ENCODE assay signal across 18 cellular contexts in genomic region chr12:103783744-103784664, GRCh38. TPM values are rescaled to one million over a fixed set of nuclear protein-coding genes. Genes with fewer than 3 reads are reported as not detected.
DNase-seq lines count a peak whose midpoint lies in the region; ATAC-seq, FAIRE-seq and TF ChIP-seq lines count a peak whose summit lies in the region.
"Had no signal": no experiment of that assay in that cellular context is flagged by ENCODE, and none has a peak within 500 bp of the region (broad histone marks: within the 10 kb centered on the region; RNA-seq: fewer than 3 reads in every experiment).

No MANE protein-coding gene starts in this region.

- H3K4me2 ChIP-seq in A549 (no peak overlapping the region), PC-3 (ENCODE audit: low read length) (no peak overlapping the region), mesendoderm (ENCODE audit: low read length) (no peak overlapping the region)

- no peak overlapping the region for H3K4me3 ChIP-seq in A549
- H3K4me3 ChIP-seq in PC-3 (ENCODE audit: low read length): no peak overlapping the region
- no peak overlapping the region for H3K4me3 ChIP-seq in left ventricle myocardium inferior
- H3K4me3 ChIP-seq in mesendoderm (ENCODE audit: low read length): no peak overlapping the region
- no peak overlapping the region for H3K4me3 ChIP-seq in SJCRH30
- H3K4me3 ChIP-seq: lower lobe of right lung, suprapubic skin had no signal

- no peaks in the 10 kb centered on the region for H3K27me3 Mint-ChIP-seq in neural crest cell (ENCODE audit: low read depth)
- no peaks in the 10 kb centered on the region for H3K27me3 Mint-ChIP-seq in activated T-helper 2 cell treated with anti-CD3 and anti-CD28 coated beads, Interferon-gamma antibody, Interleukin-2, Interleukin-4, amounts not matched to agents 10 μg/mL and 5 μg/mL and 100 μg/mL, durations not matched to agents 14 hours and 24 hours and 36 hours (ENCODE audit: low read depth)

- peaks cover 9% of the 10 kb centered on the region for H3K4me1 Mint-ChIP-seq in neural crest cell
- H3K4me1 Mint-ChIP-seq in activated T-helper 2 cell treated with anti-CD3 and anti-CD28 coated beads, Interferon-gamma antibody, Interleukin-2, Interleukin-4, amounts not matched to agents 10 μg/mL and 5 μg/mL and 100 μg/mL, durations not matched to agents 14 hours and 24 hours and 36 hours (ENCODE audit: low read depth): no peaks in the 10 kb centered on the region

- H3K79me1 ChIP-seq in mesendoderm (ENCODE audit: low read length): no peaks in the 10 kb centered on the region

- POLR2A ChIA-PET in A549 (lab: Yijun Ruan, JAX): no interaction called here
- POLR2A ChIA-PET in PC-3 (lab: Charles Lee; ENCODE audit: unreplicated experiment): no interaction called here

- 93% methylated on average over 5 of the region's 5 CpGs for WGBS in A549 (ENCODE audit: missing lambda C conversion rate)
- no CpG with 5 or more reads among the region's 5 CpGs for WGBS in mesendoderm (ENCODE audit: extremely low coverage, insufficient coverage, low lambda C conversion rate)

- no peaks in the 10 kb centered on the region for H3K9me3 Mint-ChIP-seq in neural crest cell
- H3K9me3 Mint-ChIP-seq in activated T-helper 2 cell treated with anti-CD3 and anti-CD28 coated beads, Interferon-gamma antibody, Interleukin-2, Interleukin-4, amounts not matched to agents 10 μg/mL and 5 μg/mL and 100 μg/mL, durations not matched to agents 14 hours and 24 hours and 36 hours: no peaks in the 10 kb centered on the region

- H3K27ac ChIP-seq in A549 (0 out of 6 replicates have a peak overlapping the region, but pooled peaks of 1 of the 2 experiments have one; percentile 48), PC-3 (ENCODE audit: low read length) (no peak overlapping the region), left ventricle myocardium inferior (replicated peaks) (no peak overlapping the region), mesendoderm (ENCODE audit: low read depth, low read length) (no peak overlapping the region), SJCRH30 (no peak overlapping the region)
- H3K27ac ChIP-seq: lower lobe of right lung, suprapubic skin had no signal

- BruUV-seq in PC-3 (replicated peaks; lab: Mats Ljungman, UMichigan): no TSS peak

- peak overlapping the region; percentile 35 for H3K27ac Mint-ChIP-seq in neural crest cell (ENCODE audit: unreplicated experiment)
- H3K27ac Mint-ChIP-seq in activated T-helper 2 cell treated with anti-CD3 and anti-CD28 coated beads, Interferon-gamma antibody, Interleukin-2, Interleukin-4, amounts not matched to agents 10 μg/mL and 5 μg/mL and 100 μg/mL, durations not matched to agents 14 hours and 24 hours and 36 hours: no peak overlapping the region

- no peaks in the 10 kb centered on the region for H3K79me2 ChIP-seq in PC-3 (ENCODE audit: low read length)
- H3K79me2 ChIP-seq in mesendoderm (ENCODE audit: control insufficient read depth, insufficient read depth, low read length): no peaks in the 10 kb centered on the region

- TF ChIP-seq EP300 in A549 (IDR thresholded peaks at IDR 0.05): no peak

- TF ChIP-seq POLR2A in A549 (IDR thresholded peaks at IDR 0.05; ENCODE audit: low read length): no peak

- no peak overlapping the region for H3K56ac ChIP-seq in mesendoderm (ENCODE audit: low read length)

- H3K4me3 Mint-ChIP-seq in neural crest cell: no peak overlapping the region
- H3K4me3 Mint-ChIP-seq in activated T-helper 2 cell treated with anti-CD3 and anti-CD28 coated beads, Interferon-gamma antibody, Interleukin-2, Interleukin-4, amounts not matched to agents 10 μg/mL and 5 μg/mL and 100 μg/mL, durations not matched to agents 14 hours and 24 hours and 36 hours (ENCODE audit: low read depth): no peak overlapping the region

- H3K4ac ChIP-seq in mesendoderm (ENCODE audit: low read depth, low read length): no peak overlapping the region

- CTCF ChIA-PET in A549 (lab: Yijun Ruan, JAX): interaction anchor here (0.6 to 2.3 kb wide), 3 partner anchors 12 to 86 kb away, joined by 3 to 12 read pairs (median 3); no protein-coding TSS in a partner anchor
- CTCF ChIA-PET in PC-3 (lab: Charles Lee): no interaction called here

- TF ChIP-seq CTCF in A549 (IDR thresholded peaks at IDR 0.05): no peak
- TF ChIP-seq CTCF in PC-3 (conservative IDR thresholded peaks at IDR 0.05; ENCODE audit: low read depth, low read length): peak; percentile 33; the same call in 1 of the 2 replicates
- TF ChIP-seq CTCF in left ventricle myocardium inferior (IDR thresholded peaks at IDR 0.05; ENCODE audit: borderline replicate concordance): peak; percentile 34
- no peak for TF ChIP-seq CTCF in neural crest cell (conservative IDR thresholded peaks at IDR 0.05)

- peaks cover 13% of the 10 kb centered on the region for H3K36me3 Mint-ChIP-seq in neural crest cell (ENCODE audit: low read depth)
- H3K36me3 Mint-ChIP-seq in activated T-helper 2 cell treated with anti-CD3 and anti-CD28 coated beads, Interferon-gamma antibody, Interleukin-2, Interleukin-4, amounts not matched to agents 10 μg/mL and 5 μg/mL and 100 μg/mL, durations not matched to agents 14 hours and 24 hours and 36 hours (ENCODE audit: low read depth): peaks cover 20% of the 10 kb centered on the region

- H3K9me3 ChIP-seq in A549: no peaks in the 10 kb centered on the region
- no peaks in the 10 kb centered on the region for H3K9me3 ChIP-seq in PC-3 (ENCODE audit: low read length)
- H3K9me3 ChIP-seq in left ventricle myocardium inferior (replicated peaks): no peaks in the 10 kb centered on the region
- no peaks in the 10 kb centered on the region for H3K9me3 ChIP-seq in SJCRH30 (replicated peaks)
- H3K9me3 ChIP-seq: lower lobe of right lung, suprapubic skin had no signal

- no peak overlapping the region for H3K18ac ChIP-seq in mesendoderm (ENCODE audit: low read length)

- H3K23ac ChIP-seq in mesendoderm (ENCODE audit: low read length): no peak overlapping the region

- H3K27me3 ChIP-seq in PC-3 (ENCODE audit: low read length) (no peaks in the 10 kb centered on the region), left ventricle myocardium inferior (ENCODE audit: low read depth) (no peaks in the 10 kb centered on the region), mesendoderm (ENCODE audit: insufficient read depth, low read length, poor library complexity) (no peaks in the 10 kb centered on the region), SJCRH30 (no peaks in the 10 kb centered on the region)
- H3K27me3 ChIP-seq: suprapubic skin had no signal

- DNase-seq in A549 (ENCODE audit: low read depth in 1 of 2, low spot score in 1 of 2) (no peak), PC-3 (peak; percentile 23), left ventricle myocardium inferior (no peak), neural crest cell (ENCODE audit: low read depth, low spot score) (no peak), mesendoderm (no peak), SJCRH30 (no peak)
- no peak for DNase-seq in activated T-helper 2 cell treated with anti-CD3 and anti-CD28 coated beads, Interferon-gamma antibody, Interleukin-2, Interleukin-4, amounts not matched to agents 10 μg/mL and 5 μg/mL and 100 μg/mL, durations not matched to agents 14 hours and 24 hours and 36 hours (ENCODE audit: low spot score)
- DNase-seq: activated CD4-positive, alpha-beta T cell treated with anti-CD3 and anti-CD28 coated beads for 4 hours; activated gamma-delta T cell treated with Interleukin-2 at 50 U/mL for 16 hours; anterior cingulate cortex; lower lobe of right lung; NCI-H1436 treated with DMSO at 0.1 percent for 48 hours; NCI-H446 treated with DMSO at 0.1 percent for 48 hours; T1000 had no signal

- FAIRE-seq in A549 (lab: Jason Lieb, UNC): no peak
- FAIRE-seq: colon, D721Med had no signal

- H3K4me1 ChIP-seq in A549 (peaks cover 21% of the 10 kb centered on the region), PC-3 (ENCODE audit: insufficient read depth, low read length) (no peaks in the 10 kb centered on the region), left ventricle myocardium inferior (peaks cover 6% of the 10 kb centered on the region), mesendoderm (ENCODE audit: control insufficient read depth, low read depth, low read length) (no peaks in the 10 kb centered on the region), SJCRH30 (peaks cover 16% of the 10 kb centered on the region)
- H3K4me1 ChIP-seq: lower lobe of right lung, suprapubic skin had no signal

- no peak overlapping the region for H2AFZ ChIP-seq in PC-3 (ENCODE audit: low read length)

- ATAC-seq in A549 (peak; percentile 34 to 60; a peak in 3 of 6 replicates), PC-3 (peak; percentile 74), HG03095 (IDR thresholded peaks at IDR 0.05; ENCODE audit: unreplicated experiment) (no peak)

- H3K9ac ChIP-seq in PC-3 (ENCODE audit: low read length) (no peak overlapping the region), mesendoderm (ENCODE audit: low read length) (no peak overlapping the region)

- H3K36me3 ChIP-seq in PC-3 (ENCODE audit: low read depth, low read length): peaks cover 57% of the 10 kb centered on the region
- H3K36me3 ChIP-seq in left ventricle myocardium inferior: peaks cover 5% of the 10 kb centered on the region
- H3K36me3 ChIP-seq in mesendoderm (ENCODE audit: control insufficient read depth, insufficient read depth, low read length): peaks cover 5% of the 10 kb centered on the region
- peaks cover 14% of the 10 kb centered on the region for H3K36me3 ChIP-seq in SJCRH30

- no peak overlapping the region for H2BK5ac ChIP-seq in mesendoderm (ENCODE audit: low read length)

- H3F3A ChIP-seq in PC-3 (ENCODE audit: low read length, unreplicated experiment): no peaks in the 10 kb centered on the region

- no peak for TF ChIP-seq RAD21 in A549 (conservative IDR thresholded peaks at IDR 0.05 in 1 of 2, IDR thresholded peaks at IDR 0.05 in 1 of 2)

- intact Hi-C loops in PC-3 (cut with micrococcal nuclease) (no loop called here), left ventricle myocardium inferior (cut with micrococcal nuclease) (no loop called here)
- intact Hi-C loops in activated T-helper 2 cell treated with anti-CD3 and anti-CD28 coated beads, Interferon-gamma antibody, Interleukin-2, Interleukin-4, amounts not matched to agents 10 μg/mL and 5 μg/mL and 100 μg/mL, durations not matched to agents 14 hours and 24 hours and 36 hours (cut with micrococcal nuclease): no loop called here

- no peak overlapping the region for H2AK5ac ChIP-seq in mesendoderm (ENCODE audit: low read length)

- no peak overlapping the region for H2BK15ac ChIP-seq in mesendoderm (replicated peaks; ENCODE audit: low read depth)

- H3K9me2 ChIP-seq in PC-3 (replicated peaks; ENCODE audit: low read length): no peaks in the 10 kb centered on the region

- no peaks in the 10 kb centered on the region for H4K20me1 ChIP-seq in PC-3 (ENCODE audit: low read length)

- no peak overlapping the region for H4K8ac ChIP-seq in mesendoderm (ENCODE audit: low read depth, low read length)

- H4K5ac ChIP-seq in mesendoderm (ENCODE audit: low read length): no peak overlapping the region

- H2BK120ac ChIP-seq in mesendoderm (ENCODE audit: low read depth, low read length): no peak overlapping the region

RNA-seq across cellular contexts. Expression of gene NT5DC3, which starts 57.0 kb away (rescaled TPM):
- 5.2 and 8.8 TPM in 2 replicates for polyA plus RNA-seq in A549 (2011; rRNA removed)
- polyA plus RNA-seq in A549 (2012; cell fraction: cytosol; rRNA removed): 4.1 and 5.4 TPM in 2 replicates
- 11.6 and 21.4 TPM in 2 replicates for polyA plus RNA-seq in A549 (2012; cell fraction: nucleus; rRNA removed)
- 5.6 to 6.7 TPM (median 6.3 TPM) in 3 replicates for polyA plus RNA-seq in A549 (2017; fragmentation: RNase III; extraction: RNeasy Plus Mini Kit Qiagen cat#74134 plus additional on column Dnase treatment)
- 9.8 and 13.0 TPM in 2 replicates for polyA minus RNA-seq in A549 (2011; rRNA and poly(A)+ RNA removed)
- total RNA-seq in PC-3 (2014; rRNA removed): 14.9 and 15.7 TPM in 2 replicates
- 3.1 TPM for total RNA-seq in left ventricle myocardium inferior
- total RNA-seq in neural crest cell: 14.4 and 15.4 TPM in 2 replicates
- total RNA-seq in activated T-helper 2 cell treated with anti-CD3 and anti-CD28 coated beads, Interferon-gamma antibody, Interleukin-2, Interleukin-4, amounts not matched to agents 10 μg/mL and 5 μg/mL and 100 μg/mL, durations not matched to agents 14 hours and 24 hours and 36 hours: 10.9 and 12.0 TPM in 2 replicates
- polyA plus RNA-seq in mesendoderm (2013, experiment 1 of 2): 3.4 TPM
- 3.0 TPM for polyA plus RNA-seq in mesendoderm (2013, experiment 2 of 2)
- total RNA-seq in SJCRH30 (2014; rRNA removed; shearing (Covaris generic)): 13.2 and 14.8 TPM in 2 replicates

Comparison
In these comparisons a context has a peak if more than half of its experiments do, and no peak if none do; other contexts are left out.
1. CTCF ChIP-seq: peak in PC-3 (single experiment) and left ventricle myocardium inferior (single experiment); none in A549 (single experiment) and neural crest cell (single experiment).